In genomic region chr1:14778882-14779594, GRCh38 we compare ENCODE assay signal across 8 cellular contexts.
DNase-seq lines count a peak whose midpoint lies in the region; ATAC-seq, FAIRE-seq and TF ChIP-seq lines count a peak whose summit lies in the region.

No MANE protein-coding gene starts in this region.

- intact Hi-C loops in endothelial cell of umbilical vein (cut with micrococcal nuclease), result loop anchor here (1.0 to 5.0 kb wide), 3 partner anchors 143 to 321 kb away; no protein-coding TSS in a partner anchor

- H3K9ac ChIP-seq in endothelial cell of umbilical vein (replicated peaks; ENCODE audit: extremely low read depth, insufficient read depth, low read length), result no peak overlapping the region

- H3K4me1 ChIP-seq in BE2C (no peaks in the 10 kb centered on the region), RWPE2 (ENCODE audit: insufficient read depth, poor library complexity, severe bottlenecking) (no peaks in the 10 kb centered on the region), endothelial cell of umbilical vein (ENCODE audit: control insufficient read depth, extremely low read depth, insufficient read depth, low read length) (no peaks in the 10 kb centered on the region), osteoblast (ENCODE audit: insufficient read depth, low read length) (no peaks in the 10 kb centered on the region)

- POLR2A ChIA-PET in endothelial cell of umbilical vein (lab: Charles Lee), result no interaction called here

- H3K9me3 ChIP-seq in BE2C (no peaks in the 10 kb centered on the region), RWPE2 (ENCODE audit: severe bottlenecking) (no peaks in the 10 kb centered on the region), endothelial cell of umbilical vein (replicated peaks; ENCODE audit: control insufficient read depth, insufficient read depth, low read length) (peaks cover 3% of the 10 kb centered on the region), osteoblast (ENCODE audit: low read depth, low read length) (no peaks in the 10 kb centered on the region)

- no peak for TF ChIP-seq POLR2A in endothelial cell of umbilical vein (IDR thresholded peaks at IDR 0.05; ENCODE audit: low read depth, low read length)

- H3K79me2 ChIP-seq in endothelial cell of umbilical vein (ENCODE audit: control insufficient read depth, insufficient read depth, low read length) (no peaks in the 10 kb centered on the region), osteoblast (ENCODE audit: insufficient read depth, low read length) (no peaks in the 10 kb centered on the region)

- H2AFZ ChIP-seq in endothelial cell of umbilical vein (ENCODE audit: low read depth, low read length) (no peak overlapping the region), osteoblast (ENCODE audit: low read length) (no peak overlapping the region)

- CTCF ChIA-PET in endothelial cell of umbilical vein (lab: Charles Lee), result interaction anchor here (1.0 kb wide), 1 partner anchor 247 kb away, joined by 3 read pairs; no protein-coding TSS in a partner anchor

- no TSS peak for BruUV-seq in endothelial cell of umbilical vein (replicated peaks; lab: Mats Ljungman, UMichigan)

- no peaks in the 10 kb centered on the region for H3K9me1 ChIP-seq in endothelial cell of umbilical vein (replicated peaks; ENCODE audit: control insufficient read depth, extremely low read depth, insufficient read depth, low read length)

- H3K27me3 ChIP-seq in BE2C (no peaks in the 10 kb centered on the region), RWPE2 (ENCODE audit: insufficient read depth, poor library complexity, severe bottlenecking) (no peaks in the 10 kb centered on the region), endothelial cell of umbilical vein (ENCODE audit: control insufficient read depth in 2 of 2, insufficient read depth in 2 of 2, low read length in 2 of 2) (no peaks in the 10 kb centered on the region), osteoblast (ENCODE audit: insufficient read depth, low read length) (no peaks in the 10 kb centered on the region)

- peak; percentile 28 for DNase-seq in BE2C
- DNase-seq in GM18507 (ENCODE audit: extremely low spot score, insufficient read length, low read depth), result peak; percentile 18
- no peak for DNase-seq in RWPE2 (ENCODE audit: low spot score)
- no peak for DNase-seq in endothelial cell of umbilical vein (ENCODE audit: low read depth, low spot score)
- DNase-seq in osteoblast (ENCODE audit: insufficient read length, low spot score, missing footprints), result peak; percentile 87

- no peak overlapping the region for H3K4me2 ChIP-seq in endothelial cell of umbilical vein (ENCODE audit: insufficient read depth, low read length)
- H3K4me2 ChIP-seq in osteoblast (ENCODE audit: insufficient read depth, low read length), result no peak overlapping the region

- FAIRE-seq in GM18507 (lab: Jason Lieb, UNC) (peak; percentile 33), endothelial cell of umbilical vein (lab: Jason Lieb, UNC) (no peak)

- H3K27ac ChIP-seq in RWPE2 (ENCODE audit: poor library complexity, severe bottlenecking), result no peak overlapping the region
- H3K27ac ChIP-seq in endothelial cell of umbilical vein (ENCODE audit: insufficient read depth, low read depth, low read length), result no peak overlapping the region
- no peak overlapping the region for H3K27ac ChIP-seq in osteoblast (ENCODE audit: low read depth, low read length)

- H4K20me1 ChIP-seq in endothelial cell of umbilical vein (replicated peaks; ENCODE audit: control insufficient read depth, extremely low read depth, insufficient read depth, low read length), result no peaks in the 10 kb centered on the region
- H4K20me1 ChIP-seq in osteoblast (ENCODE audit: insufficient read depth, low read length), result no peaks in the 10 kb centered on the region

- ATAC-seq in RWPE2 (ENCODE audit: low read depth) (no peak), GM18867 (IDR thresholded peaks at IDR 0.05; ENCODE audit: unreplicated experiment) (no peak), GM19023 (IDR thresholded peaks at IDR 0.05; ENCODE audit: unreplicated experiment) (no peak), HG03025 (IDR thresholded peaks at IDR 0.05; ENCODE audit: low FRiP score, unreplicated experiment) (no peak)

- peak; percentile 53 for TF ChIP-seq CTCF in BE2C (IDR thresholded peaks at IDR 0.05; ENCODE audit: low read depth, low read length)
- peak; percentile 55 for TF ChIP-seq CTCF in RWPE2 (IDR thresholded peaks at IDR 0.05; ENCODE audit: poor library complexity, severe bottlenecking)
- TF ChIP-seq CTCF in endothelial cell of umbilical vein (IDR thresholded peaks at IDR 0.05; ENCODE audit: extremely low read depth in 1 of 2, insufficient read depth in 1 of 2, low read depth in 1 of 2, low read length in 2 of 2), result peak; percentile 44 to 50
- peak; percentile 71 for TF ChIP-seq CTCF in osteoblast (IDR thresholded peaks at IDR 0.05; ENCODE audit: extremely low read depth, low read depth, low read length)

- H3K36me3 ChIP-seq in BE2C (no peaks in the 10 kb centered on the region), RWPE2 (ENCODE audit: low read depth) (no peaks in the 10 kb centered on the region), endothelial cell of umbilical vein (ENCODE audit: control insufficient read depth in 2 of 2, extremely low read depth in 1 of 2, insufficient read depth in 2 of 2, low read length in 2 of 2) (no peaks in the 10 kb centered on the region), osteoblast (ENCODE audit: insufficient read depth, low read length) (no peaks in the 10 kb centered on the region)

- H3K4me3 ChIP-seq in BE2C (ENCODE audit: low read depth, low read length) (no peak overlapping the region), RWPE2 (ENCODE audit: severe bottlenecking) (no peak overlapping the region), endothelial cell of umbilical vein (replicated peaks in 1 of 3; ENCODE audit: insufficient read depth in 1 of 3, low read depth in 1 of 3, low read length in 3 of 3) (no peak overlapping the region), osteoblast (ENCODE audit: insufficient read depth, low read length) (no peak overlapping the region)

- dilution Hi-C loops in endothelial cell of umbilical vein (cut with MboI; ENCODE audit: extremely low pct_ligation_motif_present, low sequenced_read_pairs), result no loop called here

TF ChIP-seq in endothelial cell of umbilical vein, 7 proteins besides CTCF, POLR2A, EP300 and RAD21:
- no peak for TF ChIP-seq GATA2 (IDR thresholded peaks at IDR 0.05; ENCODE audit: insufficient read depth, insufficient read length, low read depth, low read length)
- no peak for TF ChIP-seq MYC (IDR thresholded peaks at IDR 0.05; ENCODE audit: low read depth, low read length)
- no peak for TF ChIP-seq MAX (IDR thresholded peaks at IDR 0.05; ENCODE audit: insufficient read depth, insufficient read length)
- no peak for TF ChIP-seq JUN (IDR thresholded peaks at IDR 0.05; ENCODE audit: borderline replicate concordance, insufficient read depth, insufficient read length, low read depth)
- TF ChIP-seq FOS (IDR thresholded peaks at IDR 0.05; ENCODE audit: borderline replicate concordance, insufficient read depth, low read length), result no peak
- no peak for TF ChIP-seq EZH2 (IDR thresholded peaks at IDR 0.05; ENCODE audit: borderline replicate concordance, low read depth, low read length, severe bottlenecking)
- no peak for TF ChIP-seq POLR2AphosphoS5 (IDR thresholded peaks at IDR 0.05; ENCODE audit: insufficient read depth, low read depth, low read length)

Comparison
In these comparisons a context has a peak if more than half of its experiments do, and no peak if none do; other contexts are left out.
1. DNase-seq: peak in BE2C (single experiment), GM18507 (single experiment) and osteoblast (single experiment); none in RWPE2 (single experiment) and endothelial cell of umbilical vein (single experiment).
2. Peak in every context shown above with its lines, with median percentiles within 50 percentile points of each other: CTCF ChIP-seq.